ENCODE assay signal across 26 cellular contexts in genomic region chr12:68435238-68435637, GRCh38.
"Had no signal": no experiment of that assay in that cellular context is flagged by ENCODE, and none has a peak within 500 bp of the region (broad histone marks: within the 10 kb centered on the region; RNA-seq: fewer than 3 reads in every experiment).

No MANE protein-coding gene starts in this region.

- H3K27ac ChIP-seq: brain microvascular endothelial cell, RWPE1, WERI-Rb-1 had no signal

- H3K27me3 Mint-ChIP-seq: activated CD4-positive, alpha-beta T cell treated with anti-CD3 and anti-CD28 coated beads, Interleukin-2, amount 10 ng/mL, durations not matched to agents 24 days and 14 days; activated CD8-positive, alpha-beta T cell treated with anti-CD3 and anti-CD28 coated beads for 36 hours; activated T-cell treated with anti-CD3 and anti-CD28 coated beads, Interleukin-2, amount 50 U/mL, for 24 hours had no signal

- H3K36me3 ChIP-seq: brain microvascular endothelial cell, WERI-Rb-1 had no signal

- H3K27me3 ChIP-seq: brain microvascular endothelial cell had no signal

- H3K4me3 Mint-ChIP-seq: activated CD4-positive, alpha-beta T cell treated with anti-CD3 and anti-CD28 coated beads, Interleukin-2, amount 10 ng/mL, durations not matched to agents 24 days and 14 days; activated CD8-positive, alpha-beta T cell treated with anti-CD3 and anti-CD28 coated beads for 36 hours; activated naive CD4-positive, alpha-beta T cell treated with anti-CD3 and anti-CD28 coated beads for 36 hours; activated T-cell treated with anti-CD3 and anti-CD28 coated beads, Interleukin-2, amount 50 U/mL, for 24 hours had no signal

- ATAC-seq: activated CD8-positive, alpha-beta T cell treated with anti-CD3 and anti-CD28 coated beads for 36 hours; activated naive CD4-positive, alpha-beta T cell treated with anti-CD3 and anti-CD28 coated beads, Interleukin-2, amount 50 U/mL, for 72 hours; Right ventricle myocardium inferior had no signal

- DNase-seq: activated CD4-positive, alpha-beta T cell treated with anti-CD3 and anti-CD28 coated beads, Interleukin-2, amount 10 ng/mL, durations not matched to agents 24 days and 14 days; activated CD4-positive, alpha-beta T cell treated with anti-CD3 and anti-CD28 coated beads, Interleukin-2, amount 50 U/mL, for 4 hours; activated CD8-positive, alpha-beta T cell treated with anti-CD3 and anti-CD28 coated beads for 36 hours; activated gamma-delta T cell treated with Interleukin-2 at 50 U/mL for 16 hours; activated naive CD4-positive, alpha-beta T cell treated with anti-CD3 and anti-CD28 coated beads for 36 hours; activated T-cell treated with anti-CD3 and anti-CD28 coated beads, Interleukin-2, amount 50 U/mL, for 24 hours; anterior cingulate cortex; brain microvascular endothelial cell; central memory CD4-positive, alpha-beta T cell; Karpas-422; KBM-7; NCI-H1105; NCI-H1417 treated with DMSO at 0.1 percent for 48 hours; NCI-H187 treated with DMSO at 0.1 percent for 48 hours; NCI-H2081; NCI-H345; NCI-H524 treated with DMSO at 0.1 percent for 48 hours; SW 1271; T-helper 1 cell; T-helper 2 cell; T-helper 9 cell; WERI-Rb-1 had no signal

- H3K27ac Mint-ChIP-seq: activated CD4-positive, alpha-beta T cell treated with anti-CD3 and anti-CD28 coated beads, Interleukin-2, amount 10 ng/mL, durations not matched to agents 24 days and 14 days; activated CD8-positive, alpha-beta T cell treated with anti-CD3 and anti-CD28 coated beads for 36 hours; activated naive CD4-positive, alpha-beta T cell treated with anti-CD3 and anti-CD28 coated beads for 36 hours; activated naive CD4-positive, alpha-beta T cell treated with anti-CD3 and anti-CD28 coated beads, Interleukin-2, amount 50 U/mL, for 72 hours; activated T-cell treated with anti-CD3 and anti-CD28 coated beads, Interleukin-2, amount 50 U/mL, for 24 hours had no signal

- FAIRE-seq: RCC 7860 had no signal
